Comparison of ENCODE assay signal across 1 cellular context in the genomic region with DNA sequence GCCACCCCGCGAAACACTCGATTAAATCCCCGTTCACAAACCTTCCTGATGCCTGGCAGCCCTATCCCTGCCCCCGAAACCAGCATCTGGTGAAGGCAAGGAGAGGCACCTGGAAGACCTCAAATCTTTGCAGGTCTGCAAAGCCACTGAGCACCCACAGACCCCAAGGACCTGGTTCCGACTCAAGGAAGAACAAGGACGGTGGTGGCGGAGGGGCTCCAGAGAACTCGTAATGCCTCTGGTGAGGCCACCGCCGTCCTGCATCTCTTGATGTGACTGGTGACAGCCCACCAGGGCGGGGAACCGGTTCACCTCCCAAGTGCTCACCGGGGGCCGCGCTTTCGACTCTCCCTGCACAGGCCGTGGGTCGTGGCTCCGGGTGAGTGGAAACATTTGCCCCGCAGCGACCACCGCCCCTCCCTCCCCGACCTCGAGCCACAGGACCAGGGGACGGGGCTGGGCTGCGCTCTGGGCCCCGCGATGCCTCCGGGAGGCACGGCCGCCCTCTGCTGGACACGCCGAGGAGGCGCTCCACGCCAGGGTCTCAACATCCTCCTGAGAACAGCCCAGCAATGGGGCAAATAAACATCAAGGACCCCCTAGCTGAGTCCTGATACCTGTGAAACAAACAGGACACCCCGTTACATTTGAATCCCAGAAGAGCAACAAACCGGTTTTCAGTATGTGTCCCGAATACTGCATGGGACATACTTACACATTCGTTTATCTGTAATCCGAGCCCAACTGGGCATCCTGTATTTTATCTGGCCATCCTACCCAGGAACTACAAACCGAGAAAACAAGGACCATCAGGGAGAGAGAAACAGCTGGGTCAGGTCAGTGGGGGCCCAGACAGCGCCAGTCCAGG.
TF ChIP-seq lines count a peak whose summit lies in the region.

No MANE protein-coding gene starts in this region.

TF ChIP-seq in WTC11, 78 proteins besides CTCF, POLR2A, EP300 and RAD21 (continued from another document):
- TF ChIP-seq, protein P1, sequence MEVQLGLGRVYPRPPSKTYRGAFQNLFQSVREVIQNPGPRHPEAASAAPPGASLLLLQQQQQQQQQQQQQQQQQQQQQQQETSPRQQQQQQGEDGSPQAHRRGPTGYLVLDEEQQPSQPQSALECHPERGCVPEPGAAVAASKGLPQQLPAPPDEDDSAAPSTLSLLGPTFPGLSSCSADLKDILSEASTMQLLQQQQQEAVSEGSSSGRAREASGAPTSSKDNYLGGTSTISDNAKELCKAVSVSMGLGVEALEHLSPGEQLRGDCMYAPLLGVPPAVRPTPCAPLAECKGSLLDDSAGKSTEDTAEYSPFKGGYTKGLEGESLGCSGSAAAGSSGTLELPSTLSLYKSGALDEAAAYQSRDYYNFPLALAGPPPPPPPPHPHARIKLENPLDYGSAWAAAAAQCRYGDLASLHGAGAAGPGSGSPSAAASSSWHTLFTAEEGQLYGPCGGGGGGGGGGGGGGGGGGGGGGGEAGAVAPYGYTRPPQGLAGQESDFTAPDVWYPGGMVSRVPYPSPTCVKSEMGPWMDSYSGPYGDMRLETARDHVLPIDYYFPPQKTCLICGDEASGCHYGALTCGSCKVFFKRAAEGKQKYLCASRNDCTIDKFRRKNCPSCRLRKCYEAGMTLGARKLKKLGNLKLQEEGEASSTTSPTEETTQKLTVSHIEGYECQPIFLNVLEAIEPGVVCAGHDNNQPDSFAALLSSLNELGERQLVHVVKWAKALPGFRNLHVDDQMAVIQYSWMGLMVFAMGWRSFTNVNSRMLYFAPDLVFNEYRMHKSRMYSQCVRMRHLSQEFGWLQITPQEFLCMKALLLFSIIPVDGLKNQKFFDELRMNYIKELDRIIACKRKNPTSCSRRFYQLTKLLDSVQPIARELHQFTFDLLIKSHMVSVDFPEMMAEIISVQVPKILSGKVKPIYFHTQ (CRISPR knock-in tag; IDR thresholded peaks at IDR 0.05), result 0 out of 2 replicates have a peak, but pooled peaks have one; percentile 54
- TF ChIP-seq ESRRA (CRISPR knock-in tag; IDR thresholded peaks at IDR 0.05; ENCODE audit: borderline replicate concordance) (no peak), KAT7 (CRISPR knock-in tag; IDR thresholded peaks at IDR 0.05; ENCODE audit: borderline replicate concordance) (0 out of 2 replicates have a peak, but pooled peaks have one; percentile 43), ZBTB21 (CRISPR knock-in tag; IDR thresholded peaks at IDR 0.05; ENCODE audit: borderline replicate concordance) (0 out of 2 replicates have a peak, but pooled peaks have one; percentile 36)
- TF ChIP-seq, protein P2, sequence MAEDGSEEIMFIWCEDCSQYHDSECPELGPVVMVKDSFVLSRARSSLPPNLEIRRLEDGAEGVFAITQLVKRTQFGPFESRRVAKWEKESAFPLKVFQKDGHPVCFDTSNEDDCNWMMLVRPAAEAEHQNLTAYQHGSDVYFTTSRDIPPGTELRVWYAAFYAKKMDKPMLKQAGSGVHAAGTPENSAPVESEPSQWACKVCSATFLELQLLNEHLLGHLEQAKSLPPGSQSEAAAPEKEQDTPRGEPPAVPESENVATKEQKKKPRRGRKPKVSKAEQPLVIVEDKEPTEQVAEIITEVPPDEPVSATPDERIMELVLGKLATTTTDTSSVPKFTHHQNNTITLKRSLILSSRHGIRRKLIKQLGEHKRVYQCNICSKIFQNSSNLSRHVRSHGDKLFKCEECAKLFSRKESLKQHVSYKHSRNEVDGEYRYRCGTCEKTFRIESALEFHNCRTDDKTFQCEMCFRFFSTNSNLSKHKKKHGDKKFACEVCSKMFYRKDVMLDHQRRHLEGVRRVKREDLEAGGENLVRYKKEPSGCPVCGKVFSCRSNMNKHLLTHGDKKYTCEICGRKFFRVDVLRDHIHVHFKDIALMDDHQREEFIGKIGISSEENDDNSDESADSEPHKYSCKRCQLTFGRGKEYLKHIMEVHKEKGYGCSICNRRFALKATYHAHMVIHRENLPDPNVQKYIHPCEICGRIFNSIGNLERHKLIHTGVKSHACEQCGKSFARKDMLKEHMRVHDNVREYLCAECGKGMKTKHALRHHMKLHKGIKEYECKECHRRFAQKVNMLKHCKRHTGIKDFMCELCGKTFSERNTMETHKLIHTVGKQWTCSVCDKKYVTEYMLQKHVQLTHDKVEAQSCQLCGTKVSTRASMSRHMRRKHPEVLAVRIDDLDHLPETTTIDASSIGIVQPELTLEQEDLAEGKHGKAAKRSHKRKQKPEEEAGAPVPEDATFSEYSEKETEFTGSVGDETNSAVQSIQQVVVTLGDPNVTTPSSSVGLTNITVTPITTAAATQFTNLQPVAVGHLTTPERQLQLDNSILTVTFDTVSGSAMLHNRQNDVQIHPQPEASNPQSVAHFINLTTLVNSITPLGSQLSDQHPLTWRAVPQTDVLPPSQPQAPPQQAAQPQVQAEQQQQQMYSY (CRISPR knock-in tag; IDR thresholded peaks at IDR 0.05), result no peak
- TF ChIP-seq, protein P3, sequence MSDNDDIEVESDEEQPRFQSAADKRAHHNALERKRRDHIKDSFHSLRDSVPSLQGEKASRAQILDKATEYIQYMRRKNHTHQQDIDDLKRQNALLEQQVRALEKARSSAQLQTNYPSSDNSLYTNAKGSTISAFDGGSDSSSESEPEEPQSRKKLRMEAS (CRISPR knock-in tag; IDR thresholded peaks at IDR 0.05), result peak; percentile 5; the same call in 1 of the 2 replicates
- TF ChIP-seq, protein P4, sequence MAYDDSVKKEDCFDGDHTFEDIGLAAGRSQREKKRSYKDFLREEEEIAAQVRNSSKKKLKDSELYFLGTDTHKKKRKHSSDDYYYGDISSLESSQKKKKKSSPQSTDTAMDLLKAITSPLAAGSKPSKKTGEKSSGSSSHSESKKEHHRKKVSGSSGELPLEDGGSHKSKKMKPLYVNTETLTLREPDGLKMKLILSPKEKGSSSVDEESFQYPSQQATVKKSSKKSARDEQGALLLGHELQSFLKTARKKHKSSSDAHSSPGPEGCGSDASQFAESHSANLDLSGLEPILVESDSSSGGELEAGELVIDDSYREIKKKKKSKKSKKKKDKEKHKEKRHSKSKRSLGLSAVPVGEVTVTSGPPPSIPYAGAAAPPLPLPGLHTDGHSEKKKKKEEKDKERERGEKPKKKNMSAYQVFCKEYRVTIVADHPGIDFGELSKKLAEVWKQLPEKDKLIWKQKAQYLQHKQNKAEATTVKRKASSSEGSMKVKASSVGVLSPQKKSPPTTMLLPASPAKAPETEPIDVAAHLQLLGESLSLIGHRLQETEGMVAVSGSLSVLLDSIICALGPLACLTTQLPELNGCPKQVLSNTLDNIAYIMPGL (CRISPR knock-in tag; IDR thresholded peaks at IDR 0.05), result peak; percentile 67; the same call in 1 of the 2 replicates
- TF ChIP-seq, protein P5, sequence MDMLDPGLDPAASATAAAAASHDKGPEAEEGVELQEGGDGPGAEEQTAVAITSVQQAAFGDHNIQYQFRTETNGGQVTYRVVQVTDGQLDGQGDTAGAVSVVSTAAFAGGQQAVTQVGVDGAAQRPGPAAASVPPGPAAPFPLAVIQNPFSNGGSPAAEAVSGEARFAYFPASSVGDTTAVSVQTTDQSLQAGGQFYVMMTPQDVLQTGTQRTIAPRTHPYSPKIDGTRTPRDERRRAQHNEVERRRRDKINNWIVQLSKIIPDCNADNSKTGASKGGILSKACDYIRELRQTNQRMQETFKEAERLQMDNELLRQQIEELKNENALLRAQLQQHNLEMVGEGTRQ (CRISPR knock-in tag; IDR thresholded peaks at IDR 0.05), result 0 out of 2 replicates have a peak, but pooled peaks have one; percentile 27
